31 cellular contexts compared by ENCODE assay signal in genomic region chr3:133840055-133840737, GRCh38. TPM values are rescaled to one million over a fixed set of nuclear protein-coding genes. Genes with fewer than 3 reads are reported as not detected.
"Had no signal": no experiment of that assay in that cellular context is flagged by ENCODE, and none has a peak within 500 bp of the region (broad histone marks: within the 10 kb centered on the region; RNA-seq: fewer than 3 reads in every experiment).

No MANE protein-coding gene starts in this region.

- H3K4me1 ChIP-seq: left lung, lower lobe of right lung, parathyroid adenoma, psoas muscle, stomach, thyroid gland, upper lobe of left lung had no signal

- H3K27ac ChIP-seq: heart right ventricle, left lung, lower lobe of right lung, parathyroid adenoma, psoas muscle, stomach, thyroid gland, upper lobe of left lung, VCaP had no signal

- H3K36me3 ChIP-seq: left lung, lower lobe of right lung, thyroid gland, upper lobe of left lung had no signal

- H3K9me3 Mint-ChIP-seq: activated CD4-positive, alpha-beta memory T cell treated with anti-CD3 and anti-CD28 coated beads, Interleukin-2, amount 10 ng/mL, durations not matched to agents 7 days and 5 days; activated CD4-positive, alpha-beta T cell treated with anti-CD3 and anti-CD28 coated beads, Interleukin-2, amount 10 ng/mL, durations not matched to agents 7 days and 5 days; activated T-cell treated with anti-CD3 and anti-CD28 coated beads, Interleukin-2, amount 50 U/mL, for 24 hours; dendritic cell treated with granulocyte-macrophage colony-stimulating factor and Interleukin-4, amounts not matched to agents 40 ng/mL and 50 ng/mL, for 4 days; endodermal cell; T-helper 1 cell treated with Interleukin-12 subunit alpha and Interleukin-12 subunit beta and Interleukin-4 antibody, amounts not matched to agents 30 μg/mL and 1 μg/mL, for 36 hours had no signal

- DNase-seq: activated CD4-positive, alpha-beta memory T cell treated with anti-CD3 and anti-CD28 coated beads, Interleukin-2, amount 10 ng/mL, durations not matched to agents 7 days and 5 days; activated CD4-positive, alpha-beta T cell treated with anti-CD3 and anti-CD28 coated beads, Interleukin-2, amount 10 ng/mL, durations not matched to agents 7 days and 5 days; activated gamma-delta T cell; activated naive CD4-positive, alpha-beta T cell treated with anti-CD3 and anti-CD28 coated beads, Interleukin-2, amount 50 U/mL, for 16 hours; activated T-cell treated with anti-CD3 and anti-CD28 coated beads, Interleukin-2, amount 50 U/mL, for 24 hours; amniotic stem cell; central memory CD4-positive, alpha-beta T cell; endodermal cell; foreskin fibroblast; heart right ventricle; kidney glomerular epithelial cell; left lung; lower lobe of right lung; mesendoderm; mucosa of descending colon; psoas muscle; right cardiac atrium; stimulated activated CD4-positive, alpha-beta T cell treated with anti-CD3 and anti-CD28 coated beads, Interleukin-2, amount 100 ng/mL, for 48 hours; stomach; SW 1271; T-helper 9 cell; thyroid gland; upper lobe of left lung had no signal

- H3K4me3 ChIP-seq: heart right ventricle, left lung, lower lobe of right lung, mucosa of descending colon, psoas muscle, stomach, thyroid gland, upper lobe of left lung had no signal

- FAIRE-seq: astrocyte, TTC549 had no signal

- H3K27me3 ChIP-seq: heart right ventricle, left lung, stomach, thyroid gland, upper lobe of left lung had no signal

- H3K27ac Mint-ChIP-seq: activated CD4-positive, alpha-beta memory T cell treated with anti-CD3 and anti-CD28 coated beads, Interleukin-2, amount 10 ng/mL, durations not matched to agents 7 days and 5 days; activated CD4-positive, alpha-beta T cell treated with anti-CD3 and anti-CD28 coated beads, Interleukin-2, amount 10 ng/mL, durations not matched to agents 7 days and 5 days; activated T-cell treated with anti-CD3 and anti-CD28 coated beads, Interleukin-2, amount 50 U/mL, for 24 hours; dendritic cell treated with granulocyte-macrophage colony-stimulating factor and Interleukin-4, amounts not matched to agents 40 ng/mL and 50 ng/mL, for 4 days; endodermal cell; T-helper 1 cell treated with Interleukin-12 subunit alpha and Interleukin-12 subunit beta and Interleukin-4 antibody, amounts not matched to agents 30 μg/mL and 1 μg/mL, for 36 hours had no signal

- H3K4me1 Mint-ChIP-seq: activated CD4-positive, alpha-beta memory T cell treated with anti-CD3 and anti-CD28 coated beads, Interleukin-2, amount 10 ng/mL, durations not matched to agents 7 days and 5 days; activated CD4-positive, alpha-beta T cell treated with anti-CD3 and anti-CD28 coated beads, Interleukin-2, amount 10 ng/mL, durations not matched to agents 7 days and 5 days had no signal

- H3K4me3 Mint-ChIP-seq: activated CD4-positive, alpha-beta memory T cell treated with anti-CD3 and anti-CD28 coated beads, Interleukin-2, amount 10 ng/mL, durations not matched to agents 7 days and 5 days; activated CD4-positive, alpha-beta T cell treated with anti-CD3 and anti-CD28 coated beads, Interleukin-2, amount 10 ng/mL, durations not matched to agents 7 days and 5 days; activated T-cell treated with anti-CD3 and anti-CD28 coated beads, Interleukin-2, amount 50 U/mL, for 24 hours; dendritic cell treated with granulocyte-macrophage colony-stimulating factor and Interleukin-4, amounts not matched to agents 40 ng/mL and 50 ng/mL, for 4 days; endodermal cell; T-helper 1 cell treated with Interleukin-12 subunit alpha and Interleukin-12 subunit beta and Interleukin-4 antibody, amounts not matched to agents 30 μg/mL and 1 μg/mL, for 36 hours had no signal

- ATAC-seq: activated CD4-positive, CD25-positive, alpha-beta regulatory T cell treated with anti-CD3 and anti-CD28 coated beads, Interleukin-2, amount 50 U/mL, for 24 hours; esophagus mucosa; left lung; lower lobe of right lung; mucosa of descending colon; psoas muscle; right cardiac atrium had no signal

- H3K27me3 Mint-ChIP-seq: activated CD4-positive, alpha-beta memory T cell treated with anti-CD3 and anti-CD28 coated beads, Interleukin-2, amount 10 ng/mL, durations not matched to agents 7 days and 5 days; activated T-cell treated with anti-CD3 and anti-CD28 coated beads, Interleukin-2, amount 50 U/mL, for 24 hours had no signal

- H3K9me3 ChIP-seq: heart right ventricle, left lung, lower lobe of right lung, mucosa of descending colon, psoas muscle, stomach, thyroid gland, upper lobe of left lung had no signal

RNA-seq across cellular contexts. Expression of gene RAB6B, which starts 55.5 kb away (rescaled TPM):
- total RNA-seq: activated CD4-positive, alpha-beta T cell treated with anti-CD3 and anti-CD28 coated beads, Interleukin-2, amount 10 ng/mL, durations not matched to agents 7 days and 5 days had no signal
